9 cellular contexts compared by ENCODE assay signal in genomic region chr3:189340680-189341460, GRCh38.
A peak's percentile ranks its signal among the peaks of the same experiment; 100 is the strongest.
DNase-seq lines count a peak whose midpoint lies in the region; ATAC-seq, FAIRE-seq and TF ChIP-seq lines count a peak whose summit lies in the region.
"Had no signal": no experiment of that assay in that cellular context is flagged by ENCODE, and none has a peak within 500 bp of the region (broad histone marks: within the 10 kb centered on the region; RNA-seq: fewer than 3 reads in every experiment).

No MANE protein-coding gene starts in this region.

- no peaks in the 10 kb centered on the region for H3K9me3 ChIP-seq in BE2C
- H3K9me3 ChIP-seq in RWPE2 (ENCODE audit: severe bottlenecking) = no peaks in the 10 kb centered on the region
- no peaks in the 10 kb centered on the region for H3K9me3 ChIP-seq in gastrocnemius medialis
- H3K9me3 ChIP-seq: left ventricle myocardium inferior had no signal

- peak; percentile 58 for TF ChIP-seq CTCF in BE2C (IDR thresholded peaks at IDR 0.05; ENCODE audit: low read depth, low read length)
- TF ChIP-seq CTCF in RWPE2 (IDR thresholded peaks at IDR 0.05; ENCODE audit: poor library complexity, severe bottlenecking) = peak; percentile 5
- peak in 2 of 5 experiments; percentile 27 to 31 for TF ChIP-seq CTCF in gastrocnemius medialis (IDR thresholded peaks at IDR 0.05 in 4 of 5, conservative IDR thresholded peaks at IDR 0.05 in 1 of 5)

- in situ Hi-C loops in gastrocnemius medialis (cut with MboI; ENCODE audit: low sequenced_read_pairs in 4 of 4) = no loop called here

- intact Hi-C loops in gastrocnemius medialis (cut with DNase I; ENCODE audit: low total_unique reads) = no loop called here

- peak; percentile 67 for FAIRE-seq in GM12892 (lab: Jason Lieb, UNC)

- H3K4me3 ChIP-seq in BE2C (ENCODE audit: low read depth, low read length) (no peak overlapping the region), RWPE2 (ENCODE audit: severe bottlenecking) (no peak overlapping the region), gastrocnemius medialis (no peak overlapping the region)
- H3K4me3 ChIP-seq: left ventricle myocardium inferior had no signal

- H3K27ac ChIP-seq in RWPE2 (ENCODE audit: poor library complexity, severe bottlenecking) (no peak overlapping the region), gastrocnemius medialis (peak overlapping the region in 1 of 4 donors; percentile 79)
- H3K27ac ChIP-seq: left ventricle myocardium inferior had no signal

- no peaks in the 10 kb centered on the region for H3K36me3 ChIP-seq in BE2C
- H3K36me3 ChIP-seq in RWPE2 (ENCODE audit: low read depth) = no peaks in the 10 kb centered on the region
- H3K36me3 ChIP-seq in gastrocnemius medialis = no peaks in the 10 kb centered on the region
- H3K36me3 ChIP-seq: left ventricle myocardium inferior had no signal

- H3K27me3 ChIP-seq in BE2C (no peaks in the 10 kb centered on the region), RWPE2 (ENCODE audit: insufficient read depth, poor library complexity, severe bottlenecking) (no peaks in the 10 kb centered on the region), gastrocnemius medialis (no peaks in the 10 kb centered on the region)

- no peak for TF ChIP-seq POLR2A in GM12892 (IDR thresholded peaks at IDR 0.05; ENCODE audit: low read depth, low read length)
- TF ChIP-seq POLR2A in gastrocnemius medialis (IDR thresholded peaks at IDR 0.05) = no peak

- peak; percentile 59 for DNase-seq in BE2C
- DNase-seq in GM12892 (ENCODE audit: insufficient read length) = no peak
- no peak for DNase-seq in RWPE2 (ENCODE audit: low spot score)
- DNase-seq in iPS-NIHi7 (ENCODE audit: extremely low spot score) = peak; percentile 32
- no peak for DNase-seq in gastrocnemius medialis
- DNase-seq in NOMO-1 treated with DMSO at 0.1 percent for 48 hours (lab: John Stamatoyannopoulos, UW; ENCODE audit: unreplicated experiment) = no peak
- DNase-seq in hypothalamus (lab: John Stamatoyannopoulos, UW) = no peak
- DNase-seq in DMS79 treated with DMSO at 0.1 percent for 48 hours (lab: John Stamatoyannopoulos, UW) = no peak
- DNase-seq: left ventricle myocardium inferior had no signal

- ATAC-seq in RWPE2 (ENCODE audit: low read depth) = no peak
- ATAC-seq in gastrocnemius medialis = no peak

- H3K4me1 ChIP-seq in BE2C (no peaks in the 10 kb centered on the region), RWPE2 (ENCODE audit: insufficient read depth, poor library complexity, severe bottlenecking) (peaks cover 7% of the 10 kb centered on the region), gastrocnemius medialis (peaks cover 23 to 39% of the 10 kb centered on the region in 2 donors)

Comparison
In these comparisons a context has a peak if more than half of its experiments do, and no peak if none do; other contexts are left out.
1. DNase-seq: peak in BE2C (single experiment) and iPS-NIHi7 (single experiment); none in GM12892 (single experiment), RWPE2 (single experiment), gastrocnemius medialis (0 of 2), NOMO-1 treated with DMSO at 0.1 percent for 48 hours (single experiment), hypothalamus (0 of 51) and DMS79 treated with DMSO at 0.1 percent for 48 hours (single experiment).